8 cellular contexts compared by ENCODE assay signal in the genomic region with DNA sequence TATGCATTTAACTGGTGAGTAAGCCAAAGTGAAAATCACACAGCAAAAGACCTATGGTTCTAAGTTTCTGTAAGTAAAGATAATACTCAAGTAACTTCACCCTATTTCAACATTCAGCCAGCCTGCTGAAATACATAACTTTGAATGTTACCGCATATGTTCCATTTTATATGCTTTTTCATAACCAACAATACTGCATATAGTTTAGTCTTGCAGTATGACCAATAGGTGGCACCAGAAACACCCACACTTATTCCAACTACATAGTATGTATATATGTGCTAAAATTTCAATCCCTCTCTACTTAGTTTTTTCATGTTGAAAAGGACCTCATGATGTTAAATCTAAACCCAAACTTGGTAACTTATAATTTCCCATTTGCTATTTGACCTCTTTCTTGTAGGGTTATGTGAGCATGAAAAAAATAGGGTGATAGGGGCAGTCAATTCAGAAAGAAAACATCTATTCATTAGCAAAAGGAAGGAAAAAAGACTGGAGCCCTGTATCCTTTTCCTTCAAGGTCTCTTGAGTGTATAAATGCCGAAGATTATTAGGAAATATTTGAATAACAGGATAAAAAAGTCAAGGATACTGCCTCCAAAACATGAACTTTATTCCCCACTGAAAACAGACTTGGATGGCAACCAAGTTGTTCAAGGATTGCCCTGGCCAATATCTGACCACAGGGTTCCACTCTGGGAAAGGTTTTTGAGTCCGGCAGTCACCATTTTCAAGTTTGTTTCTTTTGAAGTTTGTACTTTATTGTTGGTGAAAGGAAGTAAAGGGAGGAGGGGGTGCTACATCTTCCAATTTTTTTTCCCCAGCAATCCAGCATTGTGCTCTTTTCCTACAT. TPM values are rescaled to one million over a fixed set of nuclear protein-coding genes. Genes with fewer than 3 reads are reported as not detected.
DNase-seq lines count a peak whose midpoint lies in the region; ATAC-seq, FAIRE-seq and TF ChIP-seq lines count a peak whose summit lies in the region.

No MANE protein-coding gene starts in this region.

- CTCF ChIA-PET in Caco-2 (lab: Charles Lee) = interaction anchor here (1.0 kb wide), 1 partner anchor 21 kb away, joined by 4 read pairs; no protein-coding TSS in a partner anchor

- H3K9me3 ChIP-seq in Caco-2 = no peaks in the 10 kb centered on the region
- no peaks in the 10 kb centered on the region for H3K9me3 ChIP-seq in astrocyte (ENCODE audit: insufficient read depth, low read depth, low read length)

- H3K9me3 Mint-ChIP-seq in Caco-2 (ENCODE audit: unreplicated experiment) (peaks cover under 1% of the 10 kb centered on the region), astrocyte (ENCODE audit: unreplicated experiment) (peaks cover 5% of the 10 kb centered on the region)

- H3K36me3 ChIP-seq in Caco-2 (ENCODE audit: control insufficient read depth, insufficient read depth, low read length) = no peaks in the 10 kb centered on the region
- H3K36me3 ChIP-seq in astrocyte (ENCODE audit: insufficient read depth, low read length) = no peaks in the 10 kb centered on the region

- no peak overlapping the region for H3K27ac ChIP-seq in astrocyte (ENCODE audit: low read depth, low read length)

- intact Hi-C loops in Caco-2 (cut with micrococcal nuclease; ENCODE audit: unreplicated experiment) (loop anchor here (1.0 to 5.0 kb wide), 5 partner anchors 21 to 311 kb away; no protein-coding TSS in a partner anchor), left colon (cut with DNase I, micrococcal nuclease) (no loop called here)

- peaks cover 31% of the 10 kb centered on the region for H3K4me1 Mint-ChIP-seq in Caco-2 (ENCODE audit: low read depth, unreplicated experiment)
- peaks cover 6% of the 10 kb centered on the region for H3K4me1 Mint-ChIP-seq in astrocyte (ENCODE audit: low read depth, unreplicated experiment)

- BruUV-seq in Caco-2 (replicated peaks; lab: Mats Ljungman, UMichigan) = no TSS peak

- no peaks in the 10 kb centered on the region for H3K27me3 ChIP-seq in Caco-2 (replicated peaks; ENCODE audit: control insufficient read depth, insufficient read depth, low read length)
- no peaks in the 10 kb centered on the region for H3K27me3 ChIP-seq in astrocyte (ENCODE audit: insufficient read depth, low read length)

- H3K9ac ChIP-seq in astrocyte (ENCODE audit: low read length) = no peak overlapping the region

- DNase-seq in Caco-2 (peak in 1 of 2 experiments; percentile 61), LNCaP clone FGC (ENCODE audit: low read depth) (peak; percentile 51), astrocyte (ENCODE audit: low read depth) (no peak), left colon (no peak), OCI-M2 (lab: John Stamatoyannopoulos, UW; ENCODE audit: unreplicated experiment) (no peak), mesenteric fat pad (ENCODE audit: low spot score) (no peak), occipital lobe (lab: John Stamatoyannopoulos, UW) (no peak)

- no peak overlapping the region for H3K4me2 ChIP-seq in astrocyte (ENCODE audit: low read length)

- H3K4me3 ChIP-seq in Caco-2 (ENCODE audit: low read depth, low read length) = no peak overlapping the region
- no peak overlapping the region for H3K4me3 ChIP-seq in LNCaP clone FGC (ENCODE audit: low read depth, low read length)
- no peak overlapping the region for H3K4me3 ChIP-seq in astrocyte (ENCODE audit: insufficient read depth, low read depth, low read length)

- H3K79me2 ChIP-seq in astrocyte (ENCODE audit: insufficient read depth, low read length) = no peaks in the 10 kb centered on the region

- H3K27me3 Mint-ChIP-seq in Caco-2 (ENCODE audit: insufficient read depth, unreplicated experiment) = no peaks in the 10 kb centered on the region
- H3K27me3 Mint-ChIP-seq in astrocyte (ENCODE audit: low read depth, unreplicated experiment) = no peaks in the 10 kb centered on the region

- H3K36me3 Mint-ChIP-seq in Caco-2 (ENCODE audit: insufficient read depth, unreplicated experiment) (no peaks in the 10 kb centered on the region), astrocyte (ENCODE audit: low read depth, unreplicated experiment) (no peaks in the 10 kb centered on the region)

- no peak overlapping the region for H3K27ac Mint-ChIP-seq in Caco-2 (ENCODE audit: unreplicated experiment)
- no peak overlapping the region for H3K27ac Mint-ChIP-seq in astrocyte (ENCODE audit: unreplicated experiment)

- H4K20me1 ChIP-seq in astrocyte (ENCODE audit: insufficient read depth, low read length) = no peaks in the 10 kb centered on the region

- POLR2A ChIA-PET in Caco-2 (lab: Charles Lee) = interaction anchor here (0.6 kb wide), 1 partner anchor 396 kb away, joined by 3 read pairs; no protein-coding TSS in a partner anchor

- ATAC-seq in GM18909 (IDR thresholded peaks at IDR 0.05; ENCODE audit: poor library complexity, unreplicated experiment) = peak; percentile 59
- peak; percentile 77 for ATAC-seq in left colon

- no peak overlapping the region for H3K4me3 Mint-ChIP-seq in Caco-2 (ENCODE audit: unreplicated experiment)
- H3K4me3 Mint-ChIP-seq in astrocyte (ENCODE audit: unreplicated experiment) = no peak overlapping the region

- no peak for FAIRE-seq in astrocyte (lab: Jason Lieb, UNC)

- no peak overlapping the region for H2AFZ ChIP-seq in astrocyte (ENCODE audit: low read depth, low read length)

- peak; percentile 84 to 87 for TF ChIP-seq CTCF in Caco-2 (IDR thresholded peaks at IDR 0.05; ENCODE audit: insufficient read depth in 1 of 2, low read depth in 1 of 2, low read length in 1 of 2, severe bottlenecking in 1 of 2, unreplicated experiment in 1 of 2)
- peak; percentile 75 for TF ChIP-seq CTCF in LNCaP clone FGC (IDR thresholded peaks at IDR 0.05; ENCODE audit: control insufficient read depth, extremely low read depth, insufficient read depth)
- TF ChIP-seq CTCF in astrocyte (IDR thresholded peaks at IDR 0.05; ENCODE audit: insufficient read depth, low read depth, low read length) = peak; percentile 67

- H3K4me1 ChIP-seq in Caco-2 (peaks cover 10% of the 10 kb centered on the region), astrocyte (ENCODE audit: insufficient read depth, low read length) (no peaks in the 10 kb centered on the region)

RNA-seq across cellular contexts. Expression of a gene that starts 23.8 kb away (rescaled TPM):
- 60.6 and 78.4 TPM in 2 replicates for total RNA-seq in Caco-2 (2022)
- 4.4 and 4.7 TPM in 2 replicates for total RNA-seq in astrocyte
- 1 to 10 TPM; 4.7 to 9.0 TPM for total RNA-seq in left colon
- total RNA-seq in mesenteric fat pad = 295 TPM
- total RNA-seq in occipital lobe = 16.1 TPM

RNA-seq across cellular contexts. Expression of a gene that starts 58.8 kb away (rescaled TPM):
- 88.6 and 95.2 TPM in 2 replicates for total RNA-seq in Caco-2 (2022)
- total RNA-seq in astrocyte = 20.6 and 30.2 TPM in 2 replicates
- 10 to 100 TPM; 37.2 to 38.8 TPM for total RNA-seq in left colon
- total RNA-seq in mesenteric fat pad = 64.3 TPM
- total RNA-seq in occipital lobe = 43.2 TPM
